In the genomic region with DNA sequence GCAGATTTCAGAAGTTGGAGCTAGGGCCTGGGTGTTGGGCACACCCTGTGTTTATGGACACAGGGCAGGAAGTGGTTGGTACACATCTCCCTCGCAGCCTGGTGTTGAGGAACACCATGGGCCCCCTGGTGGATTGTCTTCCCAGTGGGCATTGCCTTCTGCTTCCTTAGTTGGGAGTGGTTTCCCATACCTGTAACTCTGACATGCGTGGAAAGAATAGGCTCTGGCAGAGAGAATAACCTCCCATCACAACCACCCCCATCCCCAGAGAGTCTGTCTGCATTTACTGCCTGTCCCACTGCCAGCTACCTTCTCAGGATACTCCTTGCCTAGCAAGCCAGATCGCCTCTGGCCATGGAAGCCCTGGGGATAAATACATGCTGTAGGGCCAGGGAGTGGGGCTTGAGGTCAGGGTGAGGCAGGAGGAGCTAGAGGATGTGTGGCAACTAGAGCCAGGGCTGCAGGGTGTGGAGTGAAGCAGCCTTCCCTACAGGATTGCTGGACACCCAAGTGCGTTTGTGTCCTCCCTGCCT, we compare ENCODE assay signal across 8 cellular contexts. TPM values are rescaled to one million over a fixed set of nuclear protein-coding genes. Genes with fewer than 3 reads are reported as not detected.
DNase-seq lines count a peak whose midpoint lies in the region; ATAC-seq and TF ChIP-seq lines count a peak whose summit lies in the region.

No MANE protein-coding gene starts in this region.

- DNase-seq in activated naive CD4-positive, alpha-beta T cell treated with anti-CD3 and anti-CD28 coated beads for 36 hours: no peak
- no peak for DNase-seq in activated naive CD4-positive, alpha-beta T cell treated with Interleukin-2 at 50 U/mL for 16 hours
- DNase-seq in NT2/D1 (ENCODE audit: low read depth, low spot score) (no peak), endothelial cell (ENCODE audit: low spot score) (no peak), suprapubic skin (ENCODE audit: low spot score in 2 of 2) (no peak), GOT3 (lab: John Stamatoyannopoulos, UW) (no peak), HAP-1 (ENCODE audit: low spot score in 2 of 2) (no peak), body of pancreas (no peak)

- H3K9me3 Mint-ChIP-seq in activated naive CD4-positive, alpha-beta T cell treated with anti-CD3 and anti-CD28 coated beads for 36 hours: no peaks in the 10 kb centered on the region
- H3K9me3 Mint-ChIP-seq in endothelial cell (ENCODE audit: unreplicated experiment): no peaks in the 10 kb centered on the region

- intact Hi-C loops in activated naive CD4-positive, alpha-beta T cell treated with anti-CD3 and anti-CD28 coated beads for 36 hours (cut with micrococcal nuclease): no loop called here
- intact Hi-C loops in body of pancreas (cut with DNase I): no loop called here

- in situ Hi-C loops in HAP-1 (cut with MboI; ENCODE audit: low sequenced_read_pairs): no loop called here

- H3K4me1 ChIP-seq in NT2/D1 (ENCODE audit: insufficient read depth, insufficient read length) (peaks cover 12% of the 10 kb centered on the region), suprapubic skin (peaks cover 66% of the 10 kb centered on the region), HAP-1 (no peaks in the 10 kb centered on the region), body of pancreas (peaks cover 12% of the 10 kb centered on the region)

- H3K27me3 Mint-ChIP-seq in activated naive CD4-positive, alpha-beta T cell treated with anti-CD3 and anti-CD28 coated beads for 36 hours (ENCODE audit: low read depth): no peaks in the 10 kb centered on the region
- peaks cover 9% of the 10 kb centered on the region for H3K27me3 Mint-ChIP-seq in endothelial cell (ENCODE audit: unreplicated experiment)

- H3K27ac ChIP-seq in suprapubic skin: peak overlapping the region; percentile 77
- no peak overlapping the region for H3K27ac ChIP-seq in body of pancreas

- no peak overlapping the region for H3K4me3 ChIP-seq in NT2/D1 (ENCODE audit: insufficient read length, low read depth)
- H3K4me3 ChIP-seq in suprapubic skin: no peak overlapping the region
- no peak overlapping the region for H3K4me3 ChIP-seq in HAP-1
- H3K4me3 ChIP-seq in body of pancreas: no peak overlapping the region

- H3K9ac ChIP-seq in NT2/D1 (ENCODE audit: insufficient read length, low read depth): peak overlapping the region; percentile 59

- whole genome bisulfite sequencing in suprapubic skin: 42% methylated on average over 3 of the region's 4 CpGs
- 79 to 92% methylated on average over 4 of the region's 4 CpGs for WGBS in body of pancreas, 2 donors

- TF ChIP-seq CTCF in endothelial cell (IDR thresholded peaks at IDR 0.05; ENCODE audit: unreplicated experiment): peak; percentile 18
- no peak for TF ChIP-seq CTCF in suprapubic skin (IDR thresholded peaks at IDR 0.05)
- TF ChIP-seq CTCF in body of pancreas (IDR thresholded peaks at IDR 0.05): no peak

- TF ChIP-seq POLR2A in suprapubic skin (IDR thresholded peaks at IDR 0.05) (no peak), body of pancreas (IDR thresholded peaks at IDR 0.05) (no peak)

- H3K9me3 ChIP-seq in NT2/D1 (ENCODE audit: insufficient read depth, low read length) (no peaks in the 10 kb centered on the region), suprapubic skin (no peaks in the 10 kb centered on the region), HAP-1 (no peaks in the 10 kb centered on the region), body of pancreas (no peaks in the 10 kb centered on the region)

- H3K36me3 Mint-ChIP-seq in activated naive CD4-positive, alpha-beta T cell treated with anti-CD3 and anti-CD28 coated beads for 36 hours (ENCODE audit: low read depth): peaks cover 3% of the 10 kb centered on the region
- peaks cover 18% of the 10 kb centered on the region for H3K36me3 Mint-ChIP-seq in endothelial cell (ENCODE audit: low read depth, unreplicated experiment)

- CTCF ChIA-PET in activated naive CD4-positive, alpha-beta T cell treated with anti-CD3 and anti-CD28 coated beads for 36 hours (lab: Charles Lee): interaction anchor here (0.5 to 3.6 kb wide), 11 partner anchors 10 to 237 kb away, joined by 3 to 14 read pairs (median 3); no protein-coding TSS in a partner anchor

- H3K27me3 ChIP-seq in NT2/D1 (ENCODE audit: insufficient read depth, insufficient read length): no peaks in the 10 kb centered on the region
- H3K27me3 ChIP-seq in suprapubic skin: no peaks in the 10 kb centered on the region
- H3K27me3 ChIP-seq in HAP-1 (ENCODE audit: low read depth): no peaks in the 10 kb centered on the region
- H3K27me3 ChIP-seq in body of pancreas: no peaks in the 10 kb centered on the region

- no peak overlapping the region for H3K4me3 Mint-ChIP-seq in activated naive CD4-positive, alpha-beta T cell treated with anti-CD3 and anti-CD28 coated beads for 36 hours
- no peak overlapping the region for H3K4me3 Mint-ChIP-seq in endothelial cell (ENCODE audit: unreplicated experiment)

- H3K4me1 Mint-ChIP-seq in activated naive CD4-positive, alpha-beta T cell treated with anti-CD3 and anti-CD28 coated beads for 36 hours (ENCODE audit: low read depth): peaks cover 17% of the 10 kb centered on the region
- peaks cover 33% of the 10 kb centered on the region for H3K4me1 Mint-ChIP-seq in endothelial cell (ENCODE audit: unreplicated experiment)

- peaks cover 35% of the 10 kb centered on the region for H3K36me3 ChIP-seq in NT2/D1 (ENCODE audit: insufficient read depth, insufficient read length, low read length)
- peaks cover 22% of the 10 kb centered on the region for H3K36me3 ChIP-seq in suprapubic skin
- peaks cover 23% of the 10 kb centered on the region for H3K36me3 ChIP-seq in HAP-1 (replicated peaks)
- H3K36me3 ChIP-seq in body of pancreas (replicated peaks in 1 of 2; ENCODE audit: insufficient read depth in 1 of 2, low read depth in 2 of 2): peaks cover 4 to 12% of the 10 kb centered on the region in 2 donors

- TF ChIP-seq EP300 in suprapubic skin (IDR thresholded peaks at IDR 0.05): no peak

- peak overlapping the region; percentile 37 for H3K27ac Mint-ChIP-seq in activated naive CD4-positive, alpha-beta T cell treated with anti-CD3 and anti-CD28 coated beads for 36 hours
- no peak overlapping the region for H3K27ac Mint-ChIP-seq in endothelial cell (ENCODE audit: unreplicated experiment)

- ATAC-seq in body of pancreas: no peak

RNA-seq across cellular contexts. Expression of a gene that starts 14.7 kb away (rescaled TPM):
- total RNA-seq in activated naive CD4-positive, alpha-beta T cell treated with anti-CD3 and anti-CD28 coated beads for 36 hours: under 1 TPM; 0.10 to 0.17 TPM
- total RNA-seq in endothelial cell (ENCODE audit: unreplicated experiment) (0.28 TPM), suprapubic skin (under 1 TPM in 2 of 4 donors, not detected in 2; 0.34 to 0.42 TPM), body of pancreas (not detected)

RNA-seq across cellular contexts. Expression of a gene that starts 18.1 kb away (rescaled TPM):
- total RNA-seq in activated naive CD4-positive, alpha-beta T cell treated with anti-CD3 and anti-CD28 coated beads for 36 hours: 10 to 100 TPM; 23.0 to 24.6 TPM
- total RNA-seq in endothelial cell (ENCODE audit: unreplicated experiment): 41.8 TPM
- total RNA-seq in suprapubic skin: 10 to 100 TPM; 17.8 to 32.4 (median 30.6) TPM
- 10 to 100 TPM; 16.9 to 47.5 TPM for total RNA-seq in body of pancreas

RNA-seq across cellular contexts. Expression of a gene that starts 21.3 kb away (rescaled TPM):
- 10 to 100 TPM; 26.2 to 26.5 TPM for total RNA-seq in activated naive CD4-positive, alpha-beta T cell treated with anti-CD3 and anti-CD28 coated beads for 36 hours
- total RNA-seq in endothelial cell (ENCODE audit: unreplicated experiment): 138 TPM
- 100 to 1,000 TPM in 1 of 4 donors, 10 to 100 TPM in 3; 69.8 to 115 (median 84.6) TPM for total RNA-seq in suprapubic skin
- 100 to 1,000 TPM in 1 of 2 donors, 10 to 100 TPM in 1; 79.4 to 122 TPM for total RNA-seq in body of pancreas

RNA-seq across cellular contexts. Expression of a gene that starts 21.4 kb away (rescaled TPM):
- 10 to 100 TPM; 47.5 to 50.1 TPM for total RNA-seq in activated naive CD4-positive, alpha-beta T cell treated with anti-CD3 and anti-CD28 coated beads for 36 hours
- total RNA-seq in endothelial cell (ENCODE audit: unreplicated experiment) (30.7 TPM), suprapubic skin (10 to 100 TPM; 31.1 to 44.7 (median 35.6) TPM), body of pancreas (10 to 100 TPM; 19.1 to 20.2 TPM)

RNA-seq across cellular contexts. Expression of a gene that starts 40.1 kb away (rescaled TPM):
- total RNA-seq in activated naive CD4-positive, alpha-beta T cell treated with anti-CD3 and anti-CD28 coated beads for 36 hours: under 1 TPM; 0.47 to 0.52 TPM
- total RNA-seq in endothelial cell (ENCODE audit: unreplicated experiment) (0.18 TPM), suprapubic skin (10 to 100 TPM; 23.6 to 61.7 (median 32.3) TPM), body of pancreas (not detected)
